20 cellular contexts compared by ENCODE assay signal in the genomic region with DNA sequence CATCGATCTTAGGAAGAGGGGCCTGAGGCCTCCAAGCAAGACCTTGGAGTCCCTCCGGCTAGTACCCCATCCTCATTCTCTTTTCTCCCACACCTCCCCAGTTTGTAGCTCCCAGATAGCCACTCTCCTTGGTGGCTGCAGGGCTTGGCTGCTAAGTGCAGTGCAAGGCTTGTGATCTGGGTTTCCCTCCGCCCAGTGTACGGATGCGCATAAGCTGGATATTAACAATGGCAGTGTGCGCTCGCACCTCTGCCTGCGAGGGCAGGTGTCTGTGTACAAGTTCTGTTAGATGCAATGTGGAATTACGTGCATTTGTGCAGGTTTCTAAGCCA.
DNase-seq lines count a peak whose midpoint lies in the region; TF ChIP-seq lines count a peak whose summit lies in the region.
"Had no signal": no experiment of that assay in that cellular context is flagged by ENCODE, and none has a peak within 500 bp of the region (broad histone marks: within the 10 kb centered on the region; RNA-seq: fewer than 3 reads in every experiment).

No MANE protein-coding gene starts in this region.

- H3K4me3 Mint-ChIP-seq in endodermal cell, result no peak overlapping the region
- H3K4me3 Mint-ChIP-seq in neural progenitor cell, result peak overlapping the region; percentile 50
- H3K4me3 Mint-ChIP-seq in type B pancreatic cell, result peak overlapping the region; percentile 4
- H3K4me3 Mint-ChIP-seq: CD8-positive, alpha-beta T cell; HFFc6 had no signal

- WGBS in endodermal cell (ENCODE audit: insufficient coverage in 1 of 2, insufficient read length in 1 of 2), 2 experiments, result 17 to 29% methylated on average over 1 to 9 of the region's 9 CpGs
- WGBS in GM23248 (ENCODE audit: low coverage in 1 of 2, low lambda C conversion rate in 2 of 2, missing lambda C conversion rate in 2 of 2), 2 experiments, result 78 to 84% methylated on average over 9 of the region's 9 CpGs

- H3F3A ChIP-seq in neural progenitor cell (ENCODE audit: low read depth) (peaks cover 74% of the 10 kb centered on the region), GM23248 (ENCODE audit: insufficient read depth) (0 out of 2 replicates have a peak, but pooled peaks cover under 1% of the 10 kb centered on the region)

- H3K27ac ChIP-seq in endodermal cell (ENCODE audit: low read depth, low read length), result no peak overlapping the region
- no peak overlapping the region for H3K27ac ChIP-seq in neural progenitor cell
- no peak overlapping the region for H3K27ac ChIP-seq in GM23248
- H3K27ac ChIP-seq: SJCRH30 had no signal

- H3K36me3 Mint-ChIP-seq in endodermal cell (ENCODE audit: low read depth) (no peaks in the 10 kb centered on the region), neural progenitor cell (no peaks in the 10 kb centered on the region), type B pancreatic cell (peaks cover 4% of the 10 kb centered on the region)
- H3K36me3 Mint-ChIP-seq: CD8-positive, alpha-beta T cell had no signal

- H3K27me3 ChIP-seq in endodermal cell (ENCODE audit: control insufficient read depth, insufficient read depth, low read length, poor library complexity, severe bottlenecking) (peaks cover 92% of the 10 kb centered on the region), neural progenitor cell (peaks cover 98% of the 10 kb centered on the region), GM23248 (replicated peaks; ENCODE audit: insufficient read depth) (no peaks in the 10 kb centered on the region)
- H3K27me3 ChIP-seq: SJCRH30 had no signal

- H3K4me3 ChIP-seq in endodermal cell (ENCODE audit: low read length) (no peak overlapping the region), neural progenitor cell (peak overlapping the region; percentile 31), GM23248 (no peak overlapping the region)
- H3K4me3 ChIP-seq: SJCRH30 had no signal

- H3K79me2 ChIP-seq in neural progenitor cell (ENCODE audit: low read depth) (no peaks in the 10 kb centered on the region), GM23248 (ENCODE audit: insufficient read depth) (no peaks in the 10 kb centered on the region)

- no peaks in the 10 kb centered on the region for H3K36me3 ChIP-seq in endodermal cell (ENCODE audit: control insufficient read depth, insufficient read depth, low read length)
- H3K36me3 ChIP-seq in neural progenitor cell, result no peaks in the 10 kb centered on the region
- no peaks in the 10 kb centered on the region for H3K36me3 ChIP-seq in GM23248 (ENCODE audit: low read depth)
- H3K36me3 ChIP-seq: SJCRH30 had no signal

- no peak overlapping the region for H3K27ac Mint-ChIP-seq in endodermal cell
- H3K27ac Mint-ChIP-seq in neural progenitor cell, result no peak overlapping the region
- no peak overlapping the region for H3K27ac Mint-ChIP-seq in type B pancreatic cell
- H3K27ac Mint-ChIP-seq: CD8-positive, alpha-beta T cell; HFFc6 had no signal

- in situ Hi-C loops in GM23248 (cut with MboI), result no loop called here

- peaks cover 96% of the 10 kb centered on the region for H3K27me3 Mint-ChIP-seq in endodermal cell (ENCODE audit: insufficient read depth)
- H3K27me3 Mint-ChIP-seq in neural progenitor cell (ENCODE audit: insufficient read depth, low read depth), result peaks cover 41% of the 10 kb centered on the region
- H3K27me3 Mint-ChIP-seq in type B pancreatic cell, result peaks cover 99% of the 10 kb centered on the region

- H4K20me1 ChIP-seq in neural progenitor cell (ENCODE audit: low read depth) (peaks cover 63% of the 10 kb centered on the region), GM23248 (ENCODE audit: insufficient read depth) (no peaks in the 10 kb centered on the region)

- H3K9me3 ChIP-seq in endodermal cell (ENCODE audit: control insufficient read depth, low read length), result no peaks in the 10 kb centered on the region
- H3K9me3 ChIP-seq in neural progenitor cell (ENCODE audit: low read depth), result no peaks in the 10 kb centered on the region
- H3K9me3 ChIP-seq in GM23248 (ENCODE audit: low read depth), result no peaks in the 10 kb centered on the region
- H3K9me3 ChIP-seq: SJCRH30 had no signal

- H3K9me3 Mint-ChIP-seq in endodermal cell, result no peaks in the 10 kb centered on the region
- H3K9me3 Mint-ChIP-seq in neural progenitor cell, result peaks cover 7% of the 10 kb centered on the region
- no peaks in the 10 kb centered on the region for H3K9me3 Mint-ChIP-seq in type B pancreatic cell
- H3K9me3 Mint-ChIP-seq: CD8-positive, alpha-beta T cell; HFFc6 had no signal

- H3K9me2 ChIP-seq in GM23248 (ENCODE audit: insufficient read depth), result no peaks in the 10 kb centered on the region

- H3K4me1 ChIP-seq in endodermal cell (ENCODE audit: control insufficient read depth, insufficient read depth, low read length) (peaks cover 22% of the 10 kb centered on the region), neural progenitor cell (peaks cover 71% of the 10 kb centered on the region), GM23248 (ENCODE audit: insufficient read depth) (peaks cover 1% of the 10 kb centered on the region; the same call in 1 of the 2 replicates)

- H3K4me1 Mint-ChIP-seq in endodermal cell, result peaks cover 55% of the 10 kb centered on the region
- H3K4me1 Mint-ChIP-seq in neural progenitor cell, result peaks cover 72% of the 10 kb centered on the region
- H3K4me1 Mint-ChIP-seq in type B pancreatic cell (ENCODE audit: unreplicated experiment), result peaks cover 16% of the 10 kb centered on the region

- H3K9ac ChIP-seq in endodermal cell (ENCODE audit: extremely low read depth, low read length, poor library complexity, severe bottlenecking) (no peak overlapping the region), neural progenitor cell (no peak overlapping the region), GM23248 (no peak overlapping the region)

- peak overlapping the region; percentile 72 for H3K4me2 ChIP-seq in neural progenitor cell
- H3K4me2 ChIP-seq in GM23248 (ENCODE audit: unreplicated experiment), result no peak overlapping the region

- TF ChIP-seq CTCF in endodermal cell (conservative IDR thresholded peaks at IDR 0.05) (no peak), neural progenitor cell (IDR thresholded peaks at IDR 0.05) (no peak), type B pancreatic cell (conservative IDR thresholded peaks at IDR 0.05) (no peak)

- DNase-seq in NCI-H748 (lab: John Stamatoyannopoulos, UW; ENCODE audit: unreplicated experiment) (peak; percentile 57), NCI-H748 treated with DMSO at 0.1 percent for 48 hours (lab: John Stamatoyannopoulos, UW) (no peak), endodermal cell (peak; percentile 55), neural progenitor cell (ENCODE audit: low spot score) (peak; percentile 47), type B pancreatic cell (ENCODE audit: extremely low spot score, unreplicated experiment) (no peak), occipital lobe (lab: John Stamatoyannopoulos, UW) (no peak), GM23248 (no peak)
- no peak for DNase-seq in stimulated activated CD4-positive, alpha-beta T cell treated with anti-CD3 and anti-CD28 coated beads, Interleukin-4, amount 100 ng/mL, for 24 hours
- DNase-seq: 8988T; Calu3; CD8-positive, alpha-beta T cell; GDM1; HFFc6; KG1; NCI-H1105; NCI-H1694; NCI-H2171; NCI-H524; OCI-M1; SJCRH30 had no signal

- no peak overlapping the region for H2AFZ ChIP-seq in neural progenitor cell (replicated peaks)
- no peak overlapping the region for H2AFZ ChIP-seq in GM23248

Comparison
In these comparisons a context has a peak if more than half of its experiments do, and no peak if none do; other contexts are left out.
1. DNase-seq: peak in NCI-H748 (single experiment), endodermal cell (single experiment) and neural progenitor cell (single experiment); none in NCI-H748 treated with DMSO at 0.1 percent for 48 hours (single experiment), type B pancreatic cell (single experiment), occipital lobe (single experiment), stimulated activated CD4-positive, alpha-beta T cell treated with anti-CD3 and anti-CD28 coated beads, Interleukin-4, amount 100 ng/mL, for 24 hours (single experiment) and GM23248 (single experiment).